ENCODE assay signal across 10 cellular contexts in the genomic region with DNA sequence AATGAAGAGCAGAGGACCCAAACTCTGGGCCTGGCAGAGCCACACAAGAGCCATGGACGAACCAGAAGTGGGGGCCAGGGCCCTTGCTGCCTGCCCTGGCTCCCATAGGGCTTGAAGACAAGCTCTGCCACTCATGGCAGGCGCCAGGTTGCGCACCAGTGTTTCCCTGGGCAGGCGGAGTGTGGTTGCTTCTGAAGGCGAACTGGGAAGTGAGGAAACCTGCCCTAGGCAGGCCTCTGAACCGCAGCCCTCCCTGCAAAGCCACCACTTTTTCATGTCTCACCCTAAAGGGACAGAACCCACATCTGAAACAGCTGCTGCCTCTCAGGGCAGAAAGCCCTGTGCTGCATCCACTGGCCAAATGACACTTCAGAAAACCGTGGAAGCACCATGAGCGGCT. TPM values are rescaled to one million over a fixed set of nuclear protein-coding genes. Genes with fewer than 3 reads are reported as not detected.
DNase-seq lines count a peak whose midpoint lies in the region; ATAC-seq and TF ChIP-seq lines count a peak whose summit lies in the region.
"Had no signal": no experiment of that assay in that cellular context is flagged by ENCODE, and none has a peak within 500 bp of the region (broad histone marks: within the 10 kb centered on the region; RNA-seq: fewer than 3 reads in every experiment).

No MANE protein-coding gene starts in this region.

- POLR2A ChIA-PET in CD8-positive, alpha-beta memory T cell (lab: Charles Lee): no interaction called here

- TF ChIP-seq CTCF in ovary (IDR thresholded peaks at IDR 0.05) (no peak), foreskin keratinocyte (conservative IDR thresholded peaks at IDR 0.05) (no peak)

- ATAC-seq in GM19395 (IDR thresholded peaks at IDR 0.05; ENCODE audit: unreplicated experiment) (peak; percentile 71), HG03571 (IDR thresholded peaks at IDR 0.05; ENCODE audit: unreplicated experiment) (peak; percentile 55), foreskin keratinocyte (no peak), HG03039 (IDR thresholded peaks at IDR 0.05; ENCODE audit: unreplicated experiment) (no peak)
- ATAC-seq: SK-N-SH treated with all-trans-retinoic acid at 6 μM for 48 hours had no signal

- peaks cover 39% of the 10 kb centered on the region for H3K4me1 ChIP-seq in CD8-positive, alpha-beta memory T cell (ENCODE audit: insufficient read depth, low read length)
- H3K4me1 ChIP-seq in ovary (ENCODE audit: insufficient read depth) (no peaks in the 10 kb centered on the region), foreskin keratinocyte (no peaks in the 10 kb centered on the region)

- DNase-seq in CD8-positive, alpha-beta memory T cell: peak in 3 of 5 donors; percentile 23 to 51 (median 30)
- peak; percentile 52 for DNase-seq in activated naive CD8-positive, alpha-beta T cell treated with anti-CD3 and anti-CD28 coated beads for 36 hours
- DNase-seq in ovary (no peak), foreskin keratinocyte (no peak), occipital lobe (lab: John Stamatoyannopoulos, UW) (no peak)

- H3K27me3 ChIP-seq in CD8-positive, alpha-beta memory T cell (ENCODE audit: insufficient read depth, low read length, poor library complexity, severe bottlenecking): peaks cover 4% of the 10 kb centered on the region
- H3K27me3 ChIP-seq in ovary (no peaks in the 10 kb centered on the region), foreskin keratinocyte (peaks cover 31% of the 10 kb centered on the region)

- WGBS in ovary, 3 donors: 79 to 85% (median 84%) methylated on average over 8 of the region's 8 CpGs

- intact Hi-C loops in ovary (cut with DNase I): loop anchor here in 2 of 4 donors (10.0 kb wide), 1 partner anchor 145 kb away; no protein-coding TSS in a partner anchor

- H3K4me3 ChIP-seq in CD8-positive, alpha-beta memory T cell (ENCODE audit: low read length): peak overlapping the region; percentile 17
- no peak overlapping the region for H3K4me3 ChIP-seq in ovary

- no peaks in the 10 kb centered on the region for H3K9me3 Mint-ChIP-seq in CD8-positive, alpha-beta memory T cell
- no peaks in the 10 kb centered on the region for H3K9me3 Mint-ChIP-seq in activated naive CD8-positive, alpha-beta T cell treated with anti-CD3 and anti-CD28 coated beads for 36 hours

- H3K27me3 Mint-ChIP-seq in CD8-positive, alpha-beta memory T cell: peaks cover 0 to 10% of the 10 kb centered on the region in 2 donors
- H3K27me3 Mint-ChIP-seq in activated naive CD8-positive, alpha-beta T cell treated with anti-CD3 and anti-CD28 coated beads for 36 hours: peaks cover 44% of the 10 kb centered on the region

- H3K27ac Mint-ChIP-seq in CD8-positive, alpha-beta memory T cell: peak overlapping the region in 7 of 8 donors; percentile 17 to 83 (median 46)
- H3K27ac Mint-ChIP-seq in activated naive CD8-positive, alpha-beta T cell treated with anti-CD3 and anti-CD28 coated beads for 36 hours: no peak overlapping the region

- CTCF ChIA-PET in CD8-positive, alpha-beta memory T cell (lab: Charles Lee): interaction anchor here (1.3 to 2.5 kb wide), 4 partner anchors 13 to 141 kb away, joined by 4 to 5 read pairs (median 5); no protein-coding TSS in a partner anchor

- no peaks in the 10 kb centered on the region for H3K36me3 ChIP-seq in CD8-positive, alpha-beta memory T cell (ENCODE audit: insufficient read depth, low read length)
- no peaks in the 10 kb centered on the region for H3K36me3 ChIP-seq in ovary
- H3K36me3 ChIP-seq: neutrophil had no signal

- no peak for TF ChIP-seq EP300 in ovary (IDR thresholded peaks at IDR 0.05)

- H3K9me3 ChIP-seq in CD8-positive, alpha-beta memory T cell (ENCODE audit: low read length): no peaks in the 10 kb centered on the region
- no peaks in the 10 kb centered on the region for H3K9me3 ChIP-seq in ovary
- H3K9me3 ChIP-seq: neutrophil had no signal

- H3K4me3 Mint-ChIP-seq in CD8-positive, alpha-beta memory T cell: peak overlapping the region in 6 of 7 donors; percentile 38 to 87 (median 61)
- H3K4me3 Mint-ChIP-seq in activated naive CD8-positive, alpha-beta T cell treated with anti-CD3 and anti-CD28 coated beads for 36 hours: no peak overlapping the region

- H3K36me3 Mint-ChIP-seq in CD8-positive, alpha-beta memory T cell: no peaks in the 10 kb centered on the region
- H3K36me3 Mint-ChIP-seq in activated naive CD8-positive, alpha-beta T cell treated with anti-CD3 and anti-CD28 coated beads for 36 hours: no peaks in the 10 kb centered on the region

- no peak for TF ChIP-seq POLR2A in ovary (IDR thresholded peaks at IDR 0.05)

- peaks cover 37 to 58% (median 41%) of the 10 kb centered on the region in 3 donors for H3K4me1 Mint-ChIP-seq in CD8-positive, alpha-beta memory T cell
- H3K4me1 Mint-ChIP-seq in activated naive CD8-positive, alpha-beta T cell treated with anti-CD3 and anti-CD28 coated beads for 36 hours: peaks cover 35% of the 10 kb centered on the region

- no peak overlapping the region for H3K27ac ChIP-seq in CD8-positive, alpha-beta memory T cell (ENCODE audit: low read depth, low read length)
- H3K27ac ChIP-seq in ovary (no peak overlapping the region), foreskin keratinocyte (no peak overlapping the region)
- H3K27ac ChIP-seq: neutrophil had no signal

RNA-seq across cellular contexts. Expression of a gene that starts 58.9 kb away (rescaled TPM):
- 10 to 100 TPM; 61.1 to 67.5 TPM for total RNA-seq in CD8-positive, alpha-beta memory T cell
- 41.8 TPM for polyA plus RNA-seq in CD8-positive, alpha-beta memory T cell
- 10 to 100 TPM; 68.9 to 72.0 TPM for total RNA-seq in activated naive CD8-positive, alpha-beta T cell treated with anti-CD3 and anti-CD28 coated beads for 36 hours
- 10 to 100 TPM; 27.8 to 43.4 (median 37.8) TPM for total RNA-seq in ovary
- polyA plus RNA-seq in ovary: 10 to 100 TPM; 35.8 to 42.2 TPM
- total RNA-seq in foreskin keratinocyte: 32.2 and 32.7 TPM in 2 replicates
- polyA plus RNA-seq in foreskin keratinocyte: 27.5 and 30.4 TPM in 2 replicates
- total RNA-seq in occipital lobe: 44.0 TPM

RNA-seq across cellular contexts. Expression of a gene that starts 59.0 kb away (rescaled TPM):
- 10 to 100 TPM; 21.8 to 25.5 TPM for total RNA-seq in CD8-positive, alpha-beta memory T cell
- 28.2 TPM for polyA plus RNA-seq in CD8-positive, alpha-beta memory T cell
- total RNA-seq in activated naive CD8-positive, alpha-beta T cell treated with anti-CD3 and anti-CD28 coated beads for 36 hours: 10 to 100 TPM; 23.0 to 23.3 TPM
- total RNA-seq in ovary (10 to 100 TPM in 6 of 7 donors, 1 to 10 TPM in 1; 8.9 to 20.7 (median 17.6) TPM), foreskin keratinocyte (14.1 and 14.2 TPM in 2 replicates), occipital lobe (12.8 TPM)
- polyA plus RNA-seq in ovary (10 to 100 TPM in 1 of 2 donors, 1 to 10 TPM in 1; 8.7 to 18.3 TPM), foreskin keratinocyte (7.9 and 8.4 TPM in 2 replicates)

Comparison
In these comparisons a context has a peak if more than half of its experiments do, and no peak if none do; other contexts are left out.
1. DNase-seq: peak in CD8-positive, alpha-beta memory T cell (3 of 5) and activated naive CD8-positive, alpha-beta T cell treated with anti-CD3 and anti-CD28 coated beads for 36 hours (single experiment); none in ovary (0 of 5), foreskin keratinocyte (0 of 2) and occipital lobe (single experiment).
2. ATAC-seq: peak in GM19395 (single experiment) and HG03571 (single experiment); none in foreskin keratinocyte (single experiment) and HG03039 (single experiment).